In genomic region chr22:24140357-24140756, GRCh38 we compare ENCODE assay signal across 12 cellular contexts. TPM values are rescaled to one million over a fixed set of nuclear protein-coding genes. Genes with fewer than 3 reads are reported as not detected.
DNase-seq lines count a peak whose midpoint lies in the region; ATAC-seq, FAIRE-seq and TF ChIP-seq lines count a peak whose summit lies in the region.
"Had no signal": no experiment of that assay in that cellular context is flagged by ENCODE, and none has a peak within 500 bp of the region (broad histone marks: within the 10 kb centered on the region; RNA-seq: fewer than 3 reads in every experiment).

No MANE protein-coding gene starts in this region.

- no peaks in the 10 kb centered on the region for H3K27me3 ChIP-seq in gastroesophageal sphincter
- H3K27me3 ChIP-seq in sigmoid colon: no peaks in the 10 kb centered on the region

- no peak for TF ChIP-seq CTCF in gastroesophageal sphincter (IDR thresholded peaks at IDR 0.05)
- no peak for TF ChIP-seq CTCF in sigmoid colon (IDR thresholded peaks at IDR 0.05)

- H3K36me3 ChIP-seq in gastroesophageal sphincter (peaks cover 0 to 6% of the 10 kb centered on the region in 2 donors), sigmoid colon (peaks cover 0 to 5% (median 0%) of the 10 kb centered on the region in 4 donors)

- TF ChIP-seq EP300 in gastroesophageal sphincter (IDR thresholded peaks at IDR 0.05): no peak
- no peak for TF ChIP-seq EP300 in sigmoid colon (IDR thresholded peaks at IDR 0.05)

- H3K4me3 ChIP-seq in gastroesophageal sphincter (no peak overlapping the region), sigmoid colon (no peak overlapping the region)

- peak; percentile 39 for ATAC-seq in gastroesophageal sphincter
- no peak for ATAC-seq in GM18502 (IDR thresholded peaks at IDR 0.05; ENCODE audit: poor library complexity, unreplicated experiment)
- ATAC-seq: activated T-cell treated with anti-CD3 and anti-CD28 coated beads, Interleukin-2, amount 50 U/mL, for 72 hours had no signal

- peak overlapping the region; percentile 4 to 92 (median 82) for H3K27ac ChIP-seq in gastroesophageal sphincter
- H3K27ac ChIP-seq in sigmoid colon: peak overlapping the region; percentile 10 to 81 (median 46)

- H3K4me1 ChIP-seq in gastroesophageal sphincter (peaks cover 2 to 88% (median 54%) of the 10 kb centered on the region in 3 donors), sigmoid colon (peaks cover 0 to 65% (median 48%) of the 10 kb centered on the region in 4 donors)

- intact Hi-C loops in sigmoid colon (cut with DNase I): no loop called here

- TF ChIP-seq POLR2A in gastroesophageal sphincter (IDR thresholded peaks at IDR 0.05): no peak
- no peak for TF ChIP-seq POLR2A in sigmoid colon (IDR thresholded peaks at IDR 0.05)
- TF ChIP-seq POLR2A in GM12892 (IDR thresholded peaks at IDR 0.05; ENCODE audit: low read depth, low read length): no peak

- no peak for FAIRE-seq in GM12892 (lab: Jason Lieb, UNC)

- WGBS in gastroesophageal sphincter (ENCODE audit: low coverage in 1 of 2), 2 donors: 19 to 40% methylated on average over 1 to 2 of the region's 3 CpGs
- 65 to 75% methylated on average over 3 of the region's 3 CpGs for WGBS in sigmoid colon, 2 donors

- no peaks in the 10 kb centered on the region for H3K9me3 ChIP-seq in gastroesophageal sphincter
- no peaks in the 10 kb centered on the region for H3K9me3 ChIP-seq in sigmoid colon

- peak; percentile 27 for DNase-seq in EH (ENCODE audit: low read depth)
- DNase-seq in NOMO-1 treated with DMSO at 0.1 percent for 48 hours (lab: John Stamatoyannopoulos, UW; ENCODE audit: unreplicated experiment): peak; percentile 85
- no peak for DNase-seq in sigmoid colon
- no peak for DNase-seq in activated gamma-delta T cell treated with Interleukin-2 at 50 U/mL for 16 hours
- no peak for DNase-seq in GM12892 (ENCODE audit: insufficient read length)
- no peak for DNase-seq in activated CD8-positive, alpha-beta memory T cell treated with anti-CD3 and anti-CD28 coated beads, Interleukin-2, amount 50 U/mL, for 4 hours
- DNase-seq: activated T-cell treated with anti-CD3 and anti-CD28 coated beads, Interleukin-2, amount 50 U/mL, for 72 hours; EL; NCI-H526 treated with DMSO at 0.1 percent for 48 hours; T-helper 9 cell had no signal

RNA-seq across cellular contexts. Expression of gene SUSD2, which starts 40.9 kb away (rescaled TPM):
- total RNA-seq in gastroesophageal sphincter (1 to 10 TPM; 2.4 to 5.0 (median 4.4) TPM), sigmoid colon (1 to 10 TPM; 1.2 to 8.6 (median 3.8) TPM)
- polyA plus RNA-seq in sigmoid colon: 1 to 10 TPM in 1 of 3 donors, not detected in 2; 2.6 TPM
- not detected for polyA plus RNA-seq in GM12892 (2012; ENCODE audit: missing spikeins)

Comparison
In these comparisons a context has a peak if more than half of its experiments do, and no peak if none do; other contexts are left out.
1. DNase-seq: peak in EH (single experiment) and NOMO-1 treated with DMSO at 0.1 percent for 48 hours (single experiment); none in sigmoid colon (single experiment), activated gamma-delta T cell treated with Interleukin-2 at 50 U/mL for 16 hours (single experiment), GM12892 (single experiment) and activated CD8-positive, alpha-beta memory T cell treated with anti-CD3 and anti-CD28 coated beads, Interleukin-2, amount 50 U/mL, for 4 hours (single experiment).